In the genomic region with DNA sequence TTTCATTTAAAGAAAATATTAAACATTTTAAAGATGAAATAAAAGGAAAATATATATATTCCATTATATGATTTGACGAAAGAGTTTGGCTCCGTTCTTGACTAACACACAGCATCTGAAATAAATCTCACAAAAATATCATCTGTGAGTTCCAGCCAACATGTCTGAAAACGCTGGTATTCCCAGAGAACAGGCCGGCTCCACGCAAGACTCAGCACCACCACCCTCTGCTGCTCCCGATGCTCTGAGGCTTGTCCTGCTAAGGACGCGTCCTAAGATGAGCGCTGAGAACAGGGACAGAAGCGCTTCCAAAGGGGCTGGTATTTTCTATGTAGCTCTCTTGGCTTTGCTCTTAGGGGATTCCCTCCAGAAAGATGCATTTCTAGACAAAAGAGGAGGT, we compare ENCODE assay signal across 34 cellular contexts.
"Had no signal": no experiment of that assay in that cellular context is flagged by ENCODE, and none has a peak within 500 bp of the region (broad histone marks: within the 10 kb centered on the region; RNA-seq: fewer than 3 reads in every experiment).

No MANE protein-coding gene starts in this region.

- H3K36me3 ChIP-seq: MG63 had no signal

- DNase-seq: Karpas-422, Kasumi-1, MG63, MM.1S, MV-4-11, NCI-H1048, NCI-H1092, NCI-H1092 treated with DMSO at 0.1 percent for 48 hours, NCI-H1105, NCI-H1105 treated with DMSO at 0.1 percent for 48 hours, NCI-H1417, NCI-H1417 treated with DMSO at 0.1 percent for 48 hours, NCI-H1436, NCI-H1436 treated with DMSO at 0.1 percent for 48 hours, NCI-H146, NCI-H1694, NCI-H1694 treated with DMSO at 0.1 percent for 48 hours, NCI-H187, NCI-H187 treated with DMSO at 0.1 percent for 48 hours, NCI-H1930, NCI-H2029, NCI-H2029 treated with DMSO at 0.1 percent for 48 hours, NCI-H2081, NCI-H2081 treated with DMSO at 0.1 percent for 48 hours, NCI-H2107, NCI-H2171, NCI-H2171 treated with DMSO at 0.1 percent for 48 hours, NCI-H2227 treated with DMSO at 0.1 percent for 48 hours, NCI-H226, NCI-H345, NCI-H446, NCI-H446 treated with DMSO at 0.1 percent for 48 hours, NCI-H510A, NCI-H510A treated with DMSO at 0.1 percent for 48 hours had no signal

- H3K9me3 ChIP-seq: MG63 had no signal

- H3K4me3 ChIP-seq: MG63 had no signal
